ENCODE assay signal across 27 cellular contexts in the genomic region with DNA sequence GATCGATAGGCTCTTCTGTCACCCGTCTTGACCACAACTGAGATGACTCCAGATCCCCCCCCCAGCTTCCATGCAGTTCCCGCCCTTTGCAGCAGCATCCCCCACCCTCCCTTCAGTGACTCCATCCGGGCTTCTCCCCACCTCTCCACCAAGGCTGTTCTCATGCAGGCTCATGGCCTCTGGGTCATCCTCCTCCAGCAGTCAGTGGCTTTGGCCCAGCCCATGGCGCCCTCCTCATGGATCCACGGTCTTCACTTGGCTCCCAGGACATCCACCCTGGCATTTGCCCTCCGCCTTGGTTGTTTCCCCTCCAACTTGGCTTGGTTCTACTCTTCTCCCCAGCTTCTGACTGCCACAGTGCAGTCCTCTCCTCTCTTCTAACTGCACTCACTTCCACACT.
"Had no signal": no experiment of that assay in that cellular context is flagged by ENCODE, and none has a peak within 500 bp of the region (broad histone marks: within the 10 kb centered on the region; RNA-seq: fewer than 3 reads in every experiment).

No MANE protein-coding gene starts in this region.

- H3K27ac Mint-ChIP-seq: activated CD4-positive, alpha-beta T cell treated with anti-CD3 and anti-CD28 coated beads for 36 hours; activated CD8-positive, alpha-beta T cell treated with anti-CD3 and anti-CD28 coated beads for 36 hours; activated naive CD8-positive, alpha-beta T cell; activated T-helper 17 cell treated with anti-CD3 and anti-CD28 coated beads, Interleukin-2, amount 50 U/mL, for 72 hours; effector memory CD8-positive, alpha-beta T cell had no signal

- H3K27me3 Mint-ChIP-seq: activated CD8-positive, alpha-beta T cell treated with anti-CD3 and anti-CD28 coated beads for 36 hours had no signal

- H3K27me3 ChIP-seq: brain microvascular endothelial cell had no signal

- DNase-seq: activated CD4-positive, alpha-beta T cell treated with anti-CD3 and anti-CD28 coated beads for 36 hours; activated CD4-positive, alpha-beta T cell treated with anti-CD3 and anti-CD28 coated beads, Interleukin-2, amount 50 U/mL, for 1 hour; activated CD4-positive, alpha-beta T cell treated with anti-CD3 and anti-CD28 coated beads, Interleukin-2, amount 50 U/mL, for 48 hours; activated CD4-positive, CD25-positive, alpha-beta regulatory T cell; activated CD4-positive, CD25-positive, alpha-beta regulatory T cell treated with anti-CD3 and anti-CD28 coated beads, Interleukin-2, amount 50 U/mL, for 72 hours; activated CD8-positive, alpha-beta memory T cell treated with anti-CD3 and anti-CD28 coated beads for 24 hours; activated CD8-positive, alpha-beta T cell treated with anti-CD3 and anti-CD28 coated beads for 36 hours; activated effector memory CD4-positive, alpha-beta T cell treated with Interleukin-2 at 50 U/mL for 16 hours; activated gamma-delta T cell treated with Interleukin-2 at 50 U/mL for 16 hours; activated naive CD4-positive, alpha-beta T cell treated with anti-CD3 and anti-CD28 coated beads, Interleukin-2, amount 50 U/mL, for 16 hours; activated naive CD4-positive, alpha-beta T cell treated with Interleukin-2 at 50 U/mL for 16 hours; activated T-cell treated with anti-CD3 and anti-CD28 coated beads, Interleukin-2, amount 50 U/mL, for 4 hours; amniotic stem cell; anterior cingulate cortex; brain microvascular endothelial cell; cortex of kidney; dermis blood vessel endothelial cell; effector CD4-positive, alpha-beta T cell; effector memory CD8-positive, alpha-beta T cell; esophagus squamous epithelium; foreskin melanocyte; T-helper 2 cell had no signal

- H3K36me3 Mint-ChIP-seq: activated naive CD8-positive, alpha-beta T cell had no signal

- H3K27ac ChIP-seq: brain microvascular endothelial cell, epithelial cell of prostate, esophagus squamous epithelium, gastroesophageal sphincter had no signal

- H3K4me1 Mint-ChIP-seq: activated CD4-positive, alpha-beta T cell treated with anti-CD3 and anti-CD28 coated beads for 36 hours; activated T-helper 17 cell treated with anti-CD3 and anti-CD28 coated beads, Interleukin-2, amount 50 U/mL, for 72 hours; central memory CD8-positive, alpha-beta T cell had no signal

- H3K36me3 ChIP-seq: brain microvascular endothelial cell, esophagus squamous epithelium, gastroesophageal sphincter had no signal

- H3K4me3 Mint-ChIP-seq: activated CD4-positive, alpha-beta T cell treated with anti-CD3 and anti-CD28 coated beads for 36 hours; activated CD8-positive, alpha-beta T cell treated with anti-CD3 and anti-CD28 coated beads for 36 hours; activated naive CD8-positive, alpha-beta T cell; activated T-cell treated with anti-CD3 and anti-CD28 coated beads, Interleukin-2, amount 50 U/mL, for 4 hours; activated T-helper 17 cell treated with anti-CD3 and anti-CD28 coated beads, Interleukin-2, amount 50 U/mL, for 72 hours; central memory CD8-positive, alpha-beta T cell; effector memory CD8-positive, alpha-beta T cell had no signal

- H3K9me3 ChIP-seq: gastroesophageal sphincter had no signal

- H3K4me3 ChIP-seq: esophagus squamous epithelium, gastroesophageal sphincter had no signal

- H3K4me1 ChIP-seq: esophagus squamous epithelium, gastroesophageal sphincter had no signal
